27 cellular contexts compared by ENCODE assay signal in the genomic region with DNA sequence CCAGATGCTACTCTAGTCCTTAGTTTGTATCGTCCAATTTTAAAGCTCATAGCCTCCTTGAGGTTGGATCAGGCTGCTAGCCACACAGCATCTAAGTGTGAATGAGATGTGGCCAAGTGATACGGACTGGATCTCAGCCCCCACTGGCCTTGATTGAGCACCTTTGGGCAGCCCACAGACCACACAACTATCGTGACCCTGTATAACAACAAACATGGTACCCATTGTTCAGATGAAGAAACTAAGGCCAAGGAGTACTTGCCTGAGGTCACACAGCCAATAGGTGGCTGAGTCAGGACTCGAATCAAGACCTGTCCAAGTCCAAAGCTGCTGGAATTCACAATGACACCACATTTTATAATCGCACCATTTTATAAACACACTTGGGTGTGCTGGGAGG.
DNase-seq lines count a peak whose midpoint lies in the region; ATAC-seq, FAIRE-seq and TF ChIP-seq lines count a peak whose summit lies in the region.
"Had no signal": no experiment of that assay in that cellular context is flagged by ENCODE, and none has a peak within 500 bp of the region (broad histone marks: within the 10 kb centered on the region; RNA-seq: fewer than 3 reads in every experiment).

No MANE protein-coding gene starts in this region.

- H3K4me2 ChIP-seq in HepG2 (ENCODE audit: low read depth, low read length) (no peak overlapping the region), K562 (ENCODE audit: insufficient read depth, low read length) (no peak overlapping the region)
- H3K4me2 ChIP-seq: BLaER1 had no signal

- H3K27ac ChIP-seq in HepG2 (ENCODE audit: extremely low read length, insufficient read depth, low read length) (no peak overlapping the region), right lobe of liver (no peak overlapping the region), K562 (ENCODE audit: extremely low read depth, low read depth, low read length) (no peak overlapping the region)
- H3K27ac ChIP-seq: BLaER1 had no signal

- no peaks in the 10 kb centered on the region for H3K9me3 ChIP-seq in HepG2 (ENCODE audit: low read length)
- H3K9me3 ChIP-seq in right lobe of liver = no peaks in the 10 kb centered on the region
- no peaks in the 10 kb centered on the region for H3K9me3 ChIP-seq in K562 (replicated peaks; ENCODE audit: control insufficient read depth, insufficient read depth, low read depth, low read length)
- H3K9me3 ChIP-seq: BE2C had no signal

- 41% methylated on average over 5 of the region's 5 CpGs for WGBS in HepG2 (ENCODE audit: low lambda C conversion rate)
- 66% methylated on average over 3 of the region's 5 CpGs for WGBS in right lobe of liver (ENCODE audit: insufficient coverage, low coverage, low lambda C conversion rate, missing lambda C conversion rate)
- WGBS in K562 (ENCODE audit: insufficient coverage, low coverage, missing lambda C conversion rate) = 0% methylated on average over 4 of the region's 5 CpGs

- H3K4me1 ChIP-seq in HepG2 (ENCODE audit: insufficient read depth, low read length) (no peaks in the 10 kb centered on the region), right lobe of liver (no peaks in the 10 kb centered on the region), K562 (replicated peaks in 1 of 2; ENCODE audit: control insufficient read depth in 2 of 2, insufficient read depth in 2 of 2, low read length in 2 of 2) (no peaks in the 10 kb centered on the region)
- H3K4me1 ChIP-seq: BE2C had no signal

- no peak for DNase-seq in HepG2 (ENCODE audit: low spot score)
- no peak for DNase-seq in right lobe of liver
- DNase-seq in K562 (ENCODE audit: extremely low read depth in 1 of 4, low spot score in 3 of 4) = no peak
- no peak for DNase-seq in urothelium cell line (ENCODE audit: low spot score)
- DNase-seq in NCI-H226 = no peak
- DNase-seq in activated CD8-positive, alpha-beta memory T cell treated with anti-CD3 and anti-CD28 coated beads, Interleukin-2, amount 10 ng/mL, durations not matched to agents 7 days and 5 days = no peak
- DNase-seq: 8988T; ACHN; BE2C; C1 segment of cervical spinal cord; CD4-positive, alpha-beta memory T cell; CD4-positive, CD25-positive, alpha-beta regulatory T cell; CD8-positive, alpha-beta memory T cell; COR-L47; DMS 273 treated with DMSO at 0.1 percent for 48 hours; DMS153; DMS53; DMS79; DND-41; EL; GDM1 had no signal

- POLR2A ChIA-PET in HepG2 (lab: Yijun Ruan, JAX) = no interaction called here
- POLR2A ChIA-PET in K562 (lab: Yijun Ruan, JAX) = no interaction called here

- no peak for TF ChIP-seq POLR2A in HepG2 (IDR thresholded peaks at IDR 0.05; ENCODE audit: insufficient read depth in 1 of 2, low read depth in 2 of 2, low read length in 2 of 2)
- TF ChIP-seq POLR2A in right lobe of liver (IDR thresholded peaks at IDR 0.05) = no peak
- no peak for TF ChIP-seq POLR2A in K562 (conservative IDR thresholded peaks at IDR 0.05)

- H3K9me1 ChIP-seq in K562 (ENCODE audit: control insufficient read depth, insufficient read depth, low read length) = no peaks in the 10 kb centered on the region

- no peaks in the 10 kb centered on the region for H3K79me2 ChIP-seq in HepG2 (ENCODE audit: insufficient read depth, low read length)
- H3K79me2 ChIP-seq in K562 (ENCODE audit: control insufficient read depth, insufficient read depth, low read length) = no peaks in the 10 kb centered on the region

- no TSS peak for BruUV-seq in HepG2 (replicated peaks; lab: Mats Ljungman, UMichigan)
- BruUV-seq in K562 (replicated peaks; lab: Mats Ljungman, UMichigan) = no TSS peak

- no peak for TF ChIP-seq CTCF in HepG2 (CRISPR knock-in tag; IDR thresholded peaks at IDR 0.05)
- TF ChIP-seq CTCF in right lobe of liver (IDR thresholded peaks at IDR 0.05) = no peak
- TF ChIP-seq CTCF in K562 (IDR thresholded peaks at IDR 0.05 in 2 of 3, conservative IDR thresholded peaks at IDR 0.05 in 1 of 3; ENCODE audit: insufficient read depth in 2 of 3, low read depth in 1 of 3, low read length in 3 of 3) = no peak

- no peaks in the 10 kb centered on the region for H3K36me3 Mint-ChIP-seq in activated CD8-positive, alpha-beta memory T cell treated with anti-CD3 and anti-CD28 coated beads, Interleukin-2, amount 10 ng/mL, durations not matched to agents 7 days and 5 days
- H3K36me3 Mint-ChIP-seq: CD14-positive monocyte; CD4-positive, alpha-beta memory T cell; CD4-positive, CD25-positive, alpha-beta regulatory T cell; CD8-positive, alpha-beta memory T cell had no signal

- TF ChIP-seq RAD21 in HepG2 (CRISPR knock-in tag; IDR thresholded peaks at IDR 0.05) = no peak
- TF ChIP-seq RAD21 in K562 (CRISPR knock-in tag; conservative IDR thresholded peaks at IDR 0.05 in 1 of 2, IDR thresholded peaks at IDR 0.05 in 1 of 2) = no peak

- no peak for TF ChIP-seq EP300 in HepG2 (IDR thresholded peaks at IDR 0.05; ENCODE audit: low read depth in 2 of 2, low read length in 2 of 2)
- no peak for TF ChIP-seq EP300 in HepG2 (CRISPR knock-in tag; IDR thresholded peaks at IDR 0.05; ENCODE audit: borderline replicate concordance)
- no peak for TF ChIP-seq EP300 in K562 (IDR thresholded peaks at IDR 0.05; ENCODE audit: low read length)

- H2AFZ ChIP-seq in HepG2 (ENCODE audit: low read length) (no peak overlapping the region), K562 (ENCODE audit: low read depth, low read length) (no peak overlapping the region)

- H3K9ac ChIP-seq in HepG2 (ENCODE audit: insufficient read depth, low read depth, low read length) (no peak overlapping the region), K562 (ENCODE audit: insufficient read depth in 1 of 2, low read depth in 2 of 2, low read length in 2 of 2) (no peak overlapping the region)
- H3K9ac ChIP-seq: BLaER1 had no signal

- ATAC-seq in HepG2 (no peak), right lobe of liver (no peak), K562 (no peak)
- no peak for ATAC-seq in activated CD8-positive, alpha-beta memory T cell treated with anti-CD3 and anti-CD28 coated beads, Interleukin-2, amount 10 ng/mL, durations not matched to agents 7 days and 5 days
- ATAC-seq: GM12878 had no signal

- H3K27ac Mint-ChIP-seq in activated CD8-positive, alpha-beta memory T cell treated with anti-CD3 and anti-CD28 coated beads, Interleukin-2, amount 10 ng/mL, durations not matched to agents 7 days and 5 days = no peak overlapping the region
- H3K27ac Mint-ChIP-seq: CD14-positive monocyte; CD4-positive, alpha-beta memory T cell; CD4-positive, CD25-positive, alpha-beta regulatory T cell; CD8-positive, alpha-beta memory T cell had no signal

- H3K4me3 Mint-ChIP-seq in activated CD8-positive, alpha-beta memory T cell treated with anti-CD3 and anti-CD28 coated beads, Interleukin-2, amount 10 ng/mL, durations not matched to agents 7 days and 5 days = no peak overlapping the region
- H3K4me3 Mint-ChIP-seq: CD14-positive monocyte; CD4-positive, alpha-beta memory T cell; CD4-positive, CD25-positive, alpha-beta regulatory T cell; CD8-positive, alpha-beta memory T cell had no signal

- intact Hi-C loops in HepG2 (cut with micrococcal nuclease; ENCODE audit: unreplicated experiment) = no loop called here
- intact Hi-C loops in right lobe of liver (cut with DNase I) = no loop called here
- intact Hi-C loops in K562 (cut with micrococcal nuclease) = no loop called here

- H3K4me3 ChIP-seq in HepG2 (replicated peaks in 1 of 3; ENCODE audit: insufficient read depth in 1 of 3, low read depth in 2 of 3, low read length in 3 of 3) (no peak overlapping the region), right lobe of liver (no peak overlapping the region), K562 (no peak overlapping the region)
- H3K4me3 ChIP-seq: BLaER1, GM12878 had no signal

- FAIRE-seq in HepG2 (lab: Jason Lieb, UNC) = no peak
- no peak for FAIRE-seq in K562 (lab: Jason Lieb, UNC)
- peak; percentile 46 for FAIRE-seq in urothelium cell line (lab: Jason Lieb, UNC)
- FAIRE-seq: A204.1, GM12878, GM12892, GM18507 had no signal

- H3K27me3 ChIP-seq in HepG2 (ENCODE audit: control insufficient read depth in 1 of 2, insufficient read depth in 2 of 2, low read length in 2 of 2) (peaks cover 2 to 34% of the 10 kb centered on the region in 2 experiments; a peak in 4 of 5 replicates), right lobe of liver (no peaks in the 10 kb centered on the region), K562 (ENCODE audit: control insufficient read depth in 2 of 2, insufficient read depth in 2 of 2, low read length in 2 of 2) (peaks cover 3 to 25% of the 10 kb centered on the region in 2 experiments; a peak in 3 of 5 replicates)

- no peaks in the 10 kb centered on the region for H3K9me3 Mint-ChIP-seq in activated CD8-positive, alpha-beta memory T cell treated with anti-CD3 and anti-CD28 coated beads, Interleukin-2, amount 10 ng/mL, durations not matched to agents 7 days and 5 days (ENCODE audit: low read depth)

- H4K20me1 ChIP-seq in HepG2 (ENCODE audit: insufficient read depth, low read length) (no peaks in the 10 kb centered on the region), K562 (replicated peaks; ENCODE audit: control insufficient read depth, insufficient read depth, low read length) (no peaks in the 10 kb centered on the region)
- H4K20me1 ChIP-seq: BLaER1 had no signal

- H3K4me1 Mint-ChIP-seq in activated CD8-positive, alpha-beta memory T cell treated with anti-CD3 and anti-CD28 coated beads, Interleukin-2, amount 10 ng/mL, durations not matched to agents 7 days and 5 days = no peaks in the 10 kb centered on the region
- H3K4me1 Mint-ChIP-seq: CD14-positive monocyte; CD4-positive, alpha-beta memory T cell; CD8-positive, alpha-beta memory T cell had no signal

- H3K36me3 ChIP-seq in HepG2 (replicated peaks in 1 of 2; ENCODE audit: control insufficient read depth in 1 of 2, insufficient read depth in 2 of 2, low read length in 2 of 2) (no peaks in the 10 kb centered on the region), right lobe of liver (no peaks in the 10 kb centered on the region), K562 (ENCODE audit: control insufficient read depth, insufficient read depth, low read length) (no peaks in the 10 kb centered on the region)
- H3K36me3 ChIP-seq: BE2C, BLaER1 had no signal

- peaks cover 17% of the 10 kb centered on the region for H3K27me3 Mint-ChIP-seq in activated CD8-positive, alpha-beta memory T cell treated with anti-CD3 and anti-CD28 coated beads, Interleukin-2, amount 10 ng/mL, durations not matched to agents 7 days and 5 days

- CTCF ChIA-PET in HepG2 (lab: Yijun Ruan, JAX; ENCODE audit: low intra/inter-chr PET ratio, low total read pairs) = no interaction called here
- CTCF ChIA-PET in K562 (lab: Yijun Ruan, JAX; ENCODE audit: low intra/inter-chr PET ratio) = no interaction called here
- CTCF ChIA-PET in activated CD8-positive, alpha-beta memory T cell treated with anti-CD3 and anti-CD28 coated beads, Interleukin-2, amount 10 ng/mL, durations not matched to agents 7 days and 5 days (lab: Charles Lee) = interaction anchor here (0.6 kb wide), 1 partner anchor 803 kb away, joined by 3 read pairs; no protein-coding TSS in a partner anchor

- in situ Hi-C loops in HepG2 (cut with HindIII; ENCODE audit: extremely low pct_ligation_motif_present, low pct_unique_long_range_greater_than_20kb) = no loop called here
- in situ Hi-C loops in K562 (cut with MboI) = no loop called here

TF ChIP-seq in HepG2, 621 proteins besides CTCF, POLR2A, EP300 and RAD21 (continues in another document):
- peak; percentile 82 for TF ChIP-seq ZNF629 (CRISPR knock-in tag; conservative IDR thresholded peaks at IDR 0.05)
- TF ChIP-seq TCF7L2 (IDR thresholded peaks at IDR 0.05; ENCODE audit: low read depth, low read length) = no peak

TF ChIP-seq in K562, 482 proteins besides CTCF, POLR2A, EP300 and RAD21 (continues in another document):
- TF ChIP-seq RBM25 (IDR thresholded peaks at IDR 0.05; ENCODE audit: low read depth, low read length, severe bottlenecking) = peak; percentile 25
